1 cellular context compared by ENCODE assay signal in the genomic region with DNA sequence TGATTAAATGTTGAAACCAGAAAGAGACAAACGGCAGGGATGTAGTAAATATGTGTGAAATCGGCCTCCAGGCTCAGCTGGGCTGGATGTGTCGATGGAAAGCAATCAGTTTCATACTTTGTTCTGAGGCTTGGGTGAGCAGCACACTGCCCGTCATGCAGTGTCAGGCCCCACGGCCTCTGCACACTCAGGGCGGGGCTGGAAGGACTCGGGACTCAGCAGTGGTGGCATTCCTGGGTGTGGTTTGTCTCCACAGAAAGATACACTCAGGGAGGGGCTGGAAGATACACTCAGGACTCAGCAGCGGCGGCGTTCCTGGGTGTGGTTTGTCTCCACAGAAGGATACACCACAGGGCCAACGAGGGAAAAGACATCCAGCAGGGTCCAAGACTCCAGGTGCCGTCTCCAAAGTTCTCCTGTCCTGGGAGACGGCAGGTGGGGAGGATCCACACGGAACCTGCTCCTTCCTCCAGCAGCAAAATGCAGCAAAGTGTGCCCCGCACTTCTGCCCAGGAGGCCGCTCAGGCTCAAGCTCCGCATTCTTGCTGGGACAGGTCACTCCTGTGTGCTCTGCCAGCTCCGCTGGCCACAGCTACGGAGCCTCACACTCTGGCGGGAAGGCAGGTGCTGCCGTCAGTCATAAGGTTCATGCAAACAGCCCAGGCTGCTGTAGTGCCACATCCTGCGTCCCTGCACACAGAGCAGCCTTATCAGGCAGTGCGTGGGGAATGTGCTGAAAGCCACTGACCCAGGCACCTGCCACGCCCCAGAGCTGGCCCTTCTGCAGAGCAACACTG.
TF ChIP-seq lines count a peak whose summit lies in the region.

No MANE protein-coding gene starts in this region.

TF ChIP-seq in A549, 52 proteins besides CTCF, POLR2A, EP300 and RAD21 (continued from another document):
- TF ChIP-seq, protein P1, sequence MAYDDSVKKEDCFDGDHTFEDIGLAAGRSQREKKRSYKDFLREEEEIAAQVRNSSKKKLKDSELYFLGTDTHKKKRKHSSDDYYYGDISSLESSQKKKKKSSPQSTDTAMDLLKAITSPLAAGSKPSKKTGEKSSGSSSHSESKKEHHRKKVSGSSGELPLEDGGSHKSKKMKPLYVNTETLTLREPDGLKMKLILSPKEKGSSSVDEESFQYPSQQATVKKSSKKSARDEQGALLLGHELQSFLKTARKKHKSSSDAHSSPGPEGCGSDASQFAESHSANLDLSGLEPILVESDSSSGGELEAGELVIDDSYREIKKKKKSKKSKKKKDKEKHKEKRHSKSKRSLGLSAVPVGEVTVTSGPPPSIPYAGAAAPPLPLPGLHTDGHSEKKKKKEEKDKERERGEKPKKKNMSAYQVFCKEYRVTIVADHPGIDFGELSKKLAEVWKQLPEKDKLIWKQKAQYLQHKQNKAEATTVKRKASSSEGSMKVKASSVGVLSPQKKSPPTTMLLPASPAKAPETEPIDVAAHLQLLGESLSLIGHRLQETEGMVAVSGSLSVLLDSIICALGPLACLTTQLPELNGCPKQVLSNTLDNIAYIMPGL (CRISPR knock-in tag; IDR thresholded peaks at IDR 0.05; ENCODE audit: borderline replicate concordance) = no peak
- TF ChIP-seq MYC (IDR thresholded peaks at IDR 0.05; ENCODE audit: borderline replicate concordance, low read length) (no peak), RARB (CRISPR knock-in tag; IDR thresholded peaks at IDR 0.05) (no peak), NPAS2 (CRISPR knock-in tag; IDR thresholded peaks at IDR 0.05; ENCODE audit: borderline replicate concordance) (no peak), KDM5A (IDR thresholded peaks at IDR 0.05) (no peak), FOSB (CRISPR knock-in tag; IDR thresholded peaks at IDR 0.05) (no peak)
